Comparison of ENCODE assay signal across 19 cellular contexts in the genomic region with DNA sequence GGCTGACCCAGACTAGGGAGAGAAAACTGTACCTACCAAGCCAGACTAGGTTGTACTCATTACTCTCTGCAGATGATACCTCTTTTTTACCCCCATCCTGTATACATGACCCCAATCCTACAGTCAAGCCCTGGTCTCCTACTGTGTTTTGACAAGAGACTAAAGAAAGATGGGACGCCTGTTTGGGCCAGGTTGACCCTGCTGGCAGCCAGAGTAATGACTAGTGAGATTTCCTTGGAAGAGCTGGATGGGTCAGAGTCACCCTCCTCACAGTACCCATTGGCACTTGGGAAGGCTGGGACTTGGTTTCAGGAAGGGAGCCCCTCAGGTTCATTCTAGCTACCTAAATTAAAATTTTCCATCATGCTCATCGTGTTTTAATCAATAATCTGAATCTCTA.
DNase-seq lines count a peak whose midpoint lies in the region; FAIRE-seq and TF ChIP-seq lines count a peak whose summit lies in the region.
"Had no signal": no experiment of that assay in that cellular context is flagged by ENCODE, and none has a peak within 500 bp of the region (broad histone marks: within the 10 kb centered on the region; RNA-seq: fewer than 3 reads in every experiment).

No MANE protein-coding gene starts in this region.

- DNase-seq in H1 (ENCODE audit: low read depth in 1 of 2, low spot score in 2 of 2) (no peak), osteoblast (ENCODE audit: insufficient read length, low spot score, missing footprints) (peak; percentile 54), ascending aorta (ENCODE audit: low spot score in 2 of 2) (no peak), NCI-H446 treated with DMSO at 0.1 percent for 48 hours (lab: John Stamatoyannopoulos, UW) (no peak)
- DNase-seq in NK-92 treated with Interleukin-12 subunit alpha and Interleukin-12 subunit beta, amount 100 ng/mL, for 24 hours (lab: John Stamatoyannopoulos, UW): no peak
- DNase-seq: CD8-positive, alpha-beta memory T cell; DMS79 treated with DMSO at 0.1 percent for 48 hours; HFFc6; NCI-H1105 treated with DMSO at 0.1 percent for 48 hours; NCI-H2029; NCI-H446; NCI-H526; RPMI8226; SHP77 treated with DMSO at 0.1 percent for 48 hours had no signal

- H2BK5ac ChIP-seq in H1 (ENCODE audit: low read depth, low read length): no peak overlapping the region

- no peak overlapping the region for H3K4me3 ChIP-seq in BLaER1 treated with 17β-estradiol and CSF1 and Interleukin-3, amounts not matched to agents 10 nM and 100 nM
- H3K4me3 ChIP-seq in H1 (ENCODE audit: extremely low read depth in 1 of 4, insufficient read depth in 2 of 4, low read depth in 3 of 4, low read length in 4 of 4) (no peak overlapping the region), osteoblast (ENCODE audit: insufficient read depth, low read length) (no peak overlapping the region), ascending aorta (no peak overlapping the region)
- H3K4me3 ChIP-seq: HAP-1, K562 had no signal

- H3K14ac ChIP-seq in H1 (ENCODE audit: insufficient read length): no peak overlapping the region

- FAIRE-seq in H1 (lab: Jason Lieb, UNC): no peak
- FAIRE-seq: GM19239, K562 had no signal

- H4K5ac ChIP-seq in H1 (ENCODE audit: insufficient read length, low read depth, low read length): no peak overlapping the region

- H2AFZ ChIP-seq in H1 (ENCODE audit: low read length) (no peak overlapping the region), osteoblast (ENCODE audit: low read length) (no peak overlapping the region)

- TF ChIP-seq CTCF in GM12872 (IDR thresholded peaks at IDR 0.05; ENCODE audit: insufficient read depth, low read depth, low read length) (0 out of 3 replicates have a peak, but pooled peaks have one; percentile 4), H1 (IDR thresholded peaks at IDR 0.05; ENCODE audit: control extremely low read depth in 1 of 3, insufficient read depth in 1 of 3, low read depth in 1 of 3, low read length in 3 of 3) (peak in 2 of 3 experiments; percentile 8 to 34; a peak in 2 of 4 replicates), osteoblast (IDR thresholded peaks at IDR 0.05; ENCODE audit: extremely low read depth, low read depth, low read length) (no peak), ascending aorta (IDR thresholded peaks at IDR 0.05) (no peak)

- H2BK20ac ChIP-seq in H1 (ENCODE audit: low read length): no peak overlapping the region

- H3K79me1 ChIP-seq in H1 (ENCODE audit: low read depth, low read length): no peaks in the 10 kb centered on the region

- H3K27me3 ChIP-seq in BLaER1 treated with 17β-estradiol and CSF1 and Interleukin-3, amounts not matched to agents 10 nM and 100 nM: no peaks in the 10 kb centered on the region
- H3K27me3 ChIP-seq in H1 (replicated peaks in 1 of 4; ENCODE audit: control insufficient read depth in 3 of 4, extremely low read depth in 1 of 4, insufficient read depth in 3 of 4, low read length in 3 of 4) (no peaks in the 10 kb centered on the region), osteoblast (ENCODE audit: insufficient read depth, low read length) (no peaks in the 10 kb centered on the region), ascending aorta (no peaks in the 10 kb centered on the region)

- H2BK120ac ChIP-seq in H1 (replicated peaks; ENCODE audit: low read depth, low read length): no peak overlapping the region

- H3K4ac ChIP-seq in H1 (replicated peaks; ENCODE audit: insufficient read length, low read depth, low read length): no peak overlapping the region

- H3K23me2 ChIP-seq in H1 (ENCODE audit: low read depth, low read length): no peaks in the 10 kb centered on the region; the same call in 1 of the 2 replicates

- POLR2A ChIA-PET in H1 (lab: Charles Lee; ENCODE audit: partially characterized antibody): interaction anchor here (0.6 kb wide), 1 partner anchor 283 kb away, joined by 5 read pairs; no protein-coding TSS in a partner anchor

- intact Hi-C loops in ascending aorta (cut with DNase I): no loop called here

- H3K4me2 ChIP-seq in BLaER1 treated with 17β-estradiol and CSF1 and Interleukin-3, amounts not matched to agents 10 nM and 100 nM: peak overlapping the region in 8 of 11 experiments; percentile 20 to 72 (median 64); a peak in 16 of 22 replicates
- no peak overlapping the region for H3K4me2 ChIP-seq in H1 (ENCODE audit: insufficient read depth in 1 of 2, low read depth in 2 of 2, low read length in 2 of 2)
- H3K4me2 ChIP-seq in osteoblast (ENCODE audit: insufficient read depth, low read length): no peak overlapping the region

- no peaks in the 10 kb centered on the region for H3K36me3 ChIP-seq in BLaER1 treated with 17β-estradiol and CSF1 and Interleukin-3, amounts not matched to agents 10 nM and 100 nM
- H3K36me3 ChIP-seq in H1 (ENCODE audit: control insufficient read depth in 2 of 4, insufficient read depth in 4 of 4, low read length in 3 of 4) (no peaks in the 10 kb centered on the region), osteoblast (ENCODE audit: insufficient read depth, low read length) (no peaks in the 10 kb centered on the region), ascending aorta (no peaks in the 10 kb centered on the region)
- H3K36me3 ChIP-seq: HAP-1 had no signal

- 64% methylated on average over 2 of the region's 2 CpGs; no CpG with 5 or more reads in 1 of the 2 experiments for WGBS in H1 (ENCODE audit: extremely low coverage in 1 of 2, insufficient coverage in 1 of 2, insufficient read length in 1 of 2, insufficient replicate concordance in 2 of 2, low coverage in 1 of 2, low lambda C conversion rate in 2 of 2, missing lambda C conversion rate in 1 of 2), 2 experiments

- H2BK15ac ChIP-seq in H1 (ENCODE audit: low read length): no peak overlapping the region

- H3K9me3 ChIP-seq in BLaER1 treated with 17β-estradiol and CSF1 and Interleukin-3, amounts not matched to agents 10 nM and 100 nM (replicated peaks in 1 of 11): no peaks in the 10 kb centered on the region
- no peaks in the 10 kb centered on the region for H3K9me3 ChIP-seq in H1 (ENCODE audit: insufficient read depth in 2 of 2, low read depth in 1 of 2, low read length in 1 of 2)
- H3K9me3 ChIP-seq in osteoblast (ENCODE audit: low read depth, low read length): no peaks in the 10 kb centered on the region
- no peaks in the 10 kb centered on the region for H3K9me3 ChIP-seq in ascending aorta
- H3K9me3 ChIP-seq: HAP-1 had no signal

- H3K18ac ChIP-seq in H1 (ENCODE audit: extremely low read depth, low read length): no peak overlapping the region

- no peak overlapping the region for H4K8ac ChIP-seq in H1 (ENCODE audit: extremely low read depth, insufficient read depth, low read length)

- H3K79me2 ChIP-seq in H1 (ENCODE audit: control insufficient read depth in 1 of 2, insufficient read depth in 2 of 2, low read length in 2 of 2) (no peaks in the 10 kb centered on the region), osteoblast (ENCODE audit: insufficient read depth, low read length) (no peaks in the 10 kb centered on the region)

- no peaks in the 10 kb centered on the region for H4K20me1 ChIP-seq in BLaER1 treated with 17β-estradiol and CSF1 and Interleukin-3, amounts not matched to agents 10 nM and 100 nM
- no peaks in the 10 kb centered on the region for H4K20me1 ChIP-seq in H1 (replicated peaks in 1 of 2; ENCODE audit: control insufficient read depth in 1 of 2, insufficient read depth in 2 of 2, low read length in 2 of 2)
- no peaks in the 10 kb centered on the region for H4K20me1 ChIP-seq in osteoblast (ENCODE audit: insufficient read depth, low read length)

- no peak for TF ChIP-seq EP300 in H1 (IDR thresholded peaks at IDR 0.05; ENCODE audit: borderline replicate concordance in 1 of 2, low read depth in 2 of 2, low read length in 2 of 2)

- peaks cover 6 to 21% (median 17%) of the 10 kb centered on the region in 10 experiments; a peak in 18 of 20 replicates for H3K4me1 ChIP-seq in BLaER1 treated with 17β-estradiol and CSF1 and Interleukin-3, amounts not matched to agents 10 nM and 100 nM
- H3K4me1 ChIP-seq in H1 (replicated peaks in 1 of 4; ENCODE audit: control insufficient read depth in 3 of 4, insufficient read depth in 4 of 4, low read length in 3 of 4) (no peaks in the 10 kb centered on the region), osteoblast (ENCODE audit: insufficient read depth, low read length) (no peaks in the 10 kb centered on the region), ascending aorta (peaks cover 0 to 14% of the 10 kb centered on the region in 2 donors)
- H3K4me1 ChIP-seq: HAP-1 had no signal

- H3K23ac ChIP-seq in H1 (ENCODE audit: insufficient read length): no peak overlapping the region

- H4K91ac ChIP-seq in H1 (replicated peaks; ENCODE audit: insufficient read length, low read length): no peak overlapping the region

- H2AK5ac ChIP-seq in H1 (ENCODE audit: low read depth, low read length): no peak overlapping the region

- no peak for TF ChIP-seq POLR2A in H1 (IDR thresholded peaks at IDR 0.05; ENCODE audit: control extremely low read depth in 1 of 2, low read depth in 2 of 2, low read length in 2 of 2)

- peak overlapping the region in 2 of 11 experiments; percentile 4 to 14; a peak in 1 of 22 replicates for H3K9ac ChIP-seq in BLaER1 treated with 17β-estradiol and CSF1 and Interleukin-3, amounts not matched to agents 10 nM and 100 nM
- H3K9ac ChIP-seq in H1 (replicated peaks in 1 of 4; ENCODE audit: extremely low read depth in 1 of 4, low read depth in 3 of 4, low read length in 3 of 4): no peak overlapping the region

- H2BK12ac ChIP-seq in H1 (ENCODE audit: low read depth, low read length): no peak overlapping the region

- H3K27ac ChIP-seq in BLaER1 treated with 17β-estradiol and CSF1 and Interleukin-3, amounts not matched to agents 10 nM and 100 nM: peak overlapping the region in 9 of 11 experiments; percentile 37 to 73 (median 56); a peak in 16 of 22 replicates
- H3K27ac ChIP-seq in H1 (ENCODE audit: low read depth, low read length) (no peak overlapping the region), osteoblast (ENCODE audit: low read depth, low read length) (no peak overlapping the region), ascending aorta (peak overlapping the region in 1 of 2 donors; percentile 65)

- CTCF ChIA-PET in H1 (lab: Charles Lee; ENCODE audit: partially characterized antibody): interaction anchor here (0.6 to 1.2 kb wide), 6 partner anchors 10 to 500 kb away, joined by 3 to 4 read pairs (median 3); no protein-coding TSS in a partner anchor

- TF ChIP-seq RAD21 in H1 (IDR thresholded peaks at IDR 0.05 in 1 of 2, conservative IDR thresholded peaks at IDR 0.05 in 1 of 2; ENCODE audit: low read depth in 2 of 2, low read length in 2 of 2): peak in 1 of 2 experiments; percentile 3; a peak in 2 of 4 replicates

- no peak overlapping the region for H3K56ac ChIP-seq in H1 (replicated peaks; ENCODE audit: insufficient read length, low read depth, low read length)

TF ChIP-seq in H1, 55 proteins besides CTCF, POLR2A, EP300 and RAD21:
- TF ChIP-seq HDAC6 (IDR thresholded peaks at IDR 0.05; ENCODE audit: low read depth, low read length): no peak
- TF ChIP-seq SP1 (IDR thresholded peaks at IDR 0.05; ENCODE audit: low read depth, low read length): no peak
- TF ChIP-seq CBX5 (IDR thresholded peaks at IDR 0.05; ENCODE audit: low read depth, low read length): no peak
- no peak for TF ChIP-seq TCF12 (IDR thresholded peaks at IDR 0.05; ENCODE audit: low read depth, low read length)
TF ChIP-seq in H1: peak in this region for 0.

Comparison
In these comparisons a context has a peak if more than half of its experiments do, and no peak if none do; other contexts are left out.
1. H3K27ac ChIP-seq: peak in BLaER1 treated with 17β-estradiol and CSF1 and Interleukin-3, amounts not matched to agents 10 nM and 100 nM (9 of 11); none in H1 (single experiment) and osteoblast (single experiment).
2. H3K4me2 ChIP-seq: peak in BLaER1 treated with 17β-estradiol and CSF1 and Interleukin-3, amounts not matched to agents 10 nM and 100 nM (8 of 11); none in H1 (0 of 2) and osteoblast (single experiment).
3. CTCF ChIP-seq: peak in GM12872 (single experiment) and H1 (2 of 3); none in osteoblast (single experiment) and ascending aorta (0 of 3).